In genomic region chr1:160883586-160883985, GRCh38 we compare ENCODE assay signal across 25 cellular contexts. TPM values are rescaled to one million over a fixed set of nuclear protein-coding genes. Genes with fewer than 3 reads are reported as not detected.
DNase-seq lines count a peak whose midpoint lies in the region; ATAC-seq, FAIRE-seq and TF ChIP-seq lines count a peak whose summit lies in the region.
"Had no signal": no experiment of that assay in that cellular context is flagged by ENCODE, and none has a peak within 500 bp of the region (broad histone marks: within the 10 kb centered on the region; RNA-seq: fewer than 3 reads in every experiment).

No MANE protein-coding gene starts in this region.

- H3K79me2 ChIP-seq in smooth muscle cell (ENCODE audit: low read depth): no peaks in the 10 kb centered on the region

- H3K4me3 ChIP-seq in smooth muscle cell (no peak overlapping the region), Peyer's patch (no peak overlapping the region)
- H3K4me3 ChIP-seq: BLaER1 had no signal

- intact Hi-C loops in CD14-positive monocyte (cut with micrococcal nuclease): loop anchor here in 1 of 2 donors (10.0 kb wide), 1 partner anchor 61 kb away; no protein-coding TSS in a partner anchor

- H3K27me3 ChIP-seq in smooth muscle cell (ENCODE audit: low read depth): no peaks in the 10 kb centered on the region
- no peaks in the 10 kb centered on the region for H3K27me3 ChIP-seq in Peyer's patch
- H3K27me3 ChIP-seq: BE2C, BLaER1 had no signal

- no peak overlapping the region for H3K27ac ChIP-seq in smooth muscle cell (ENCODE audit: low read depth)
- no peak overlapping the region for H3K27ac ChIP-seq in Peyer's patch
- H3K27ac ChIP-seq: BLaER1 had no signal

- H3K4me1 Mint-ChIP-seq in CD14-positive monocyte (peaks cover 65% of the 10 kb centered on the region), progenitor cell of endocrine pancreas (ENCODE audit: low read depth) (peaks cover 8% of the 10 kb centered on the region)

- H3K27me3 Mint-ChIP-seq in CD14-positive monocyte (ENCODE audit: low read depth in 3 of 3) (peaks cover 2 to 3% (median 2%) of the 10 kb centered on the region in 3 donors), progenitor cell of endocrine pancreas (no peaks in the 10 kb centered on the region)
- H3K27me3 Mint-ChIP-seq: CD4-positive, alpha-beta T cell had no signal

- H3K4me1 ChIP-seq in smooth muscle cell (ENCODE audit: low read depth) (no peaks in the 10 kb centered on the region), Peyer's patch (no peaks in the 10 kb centered on the region)
- H3K4me1 ChIP-seq: BE2C, BLaER1, Caco-2 had no signal

- H3K9me3 Mint-ChIP-seq in CD14-positive monocyte: peaks cover 0 to 2% (median 0%) of the 10 kb centered on the region in 7 donors
- H3K9me3 Mint-ChIP-seq in progenitor cell of endocrine pancreas (ENCODE audit: low read depth): no peaks in the 10 kb centered on the region
- H3K9me3 Mint-ChIP-seq: CD4-positive, alpha-beta T cell; CD8-positive, alpha-beta T cell had no signal

- H3K36me3 ChIP-seq in smooth muscle cell (ENCODE audit: low read depth) (no peaks in the 10 kb centered on the region), Peyer's patch (no peaks in the 10 kb centered on the region)
- H3K36me3 ChIP-seq: BE2C, BLaER1 had no signal

- H3K4me2 ChIP-seq in smooth muscle cell: no peak overlapping the region
- H3K4me2 ChIP-seq: BLaER1 had no signal

- H3K9ac ChIP-seq in smooth muscle cell (ENCODE audit: low read depth): no peak overlapping the region
- H3K9ac ChIP-seq: BLaER1 had no signal

- DNase-seq in CD14-positive monocyte (ENCODE audit: low spot score): no peak
- no peak for DNase-seq in GM19239 (ENCODE audit: insufficient read length, low spot score)
- peak; percentile 4 for DNase-seq in iPS-NIHi7 (ENCODE audit: extremely low spot score)
- DNase-seq in progenitor cell of endocrine pancreas (ENCODE audit: low spot score, unreplicated experiment): no peak
- DNase-seq in stimulated activated CD4-positive, alpha-beta T cell treated with anti-CD3 and anti-CD28 coated beads, Interleukin-2, amount 100 ng/mL, for 24 hours: no peak
- no peak for DNase-seq in smooth muscle cell (lab: John Stamatoyannopoulos, UW; ENCODE audit: unreplicated experiment)
- DNase-seq in Peyer's patch: no peak
- DNase-seq: 8988T; ACHN; BE2C; C1 segment of cervical spinal cord; Caco-2; Calu3; CD4-positive, alpha-beta T cell; CD8-positive, alpha-beta T cell; DMS79 treated with DMSO at 0.1 percent for 48 hours; GF-D8 had no signal

- H3F3A ChIP-seq in smooth muscle cell (ENCODE audit: low read depth): no peaks in the 10 kb centered on the region

- no peaks in the 10 kb centered on the region for H4K20me1 ChIP-seq in smooth muscle cell (ENCODE audit: low read depth)
- H4K20me1 ChIP-seq: BLaER1 had no signal

- H3K9me3 ChIP-seq in smooth muscle cell (replicated peaks; ENCODE audit: low read depth): no peaks in the 10 kb centered on the region
- no peaks in the 10 kb centered on the region for H3K9me3 ChIP-seq in Peyer's patch
- H3K9me3 ChIP-seq: BE2C, BLaER1, Caco-2 had no signal

- no peaks in the 10 kb centered on the region for H3K36me3 Mint-ChIP-seq in CD14-positive monocyte
- H3K36me3 Mint-ChIP-seq in progenitor cell of endocrine pancreas (ENCODE audit: insufficient read depth): no peaks in the 10 kb centered on the region
- H3K36me3 Mint-ChIP-seq: CD8-positive, alpha-beta T cell had no signal

- H3K27ac Mint-ChIP-seq in CD14-positive monocyte (peak overlapping the region in 6 of 7 donors; percentile 16 to 79 (median 56)), progenitor cell of endocrine pancreas (peak overlapping the region; percentile 0)
- H3K27ac Mint-ChIP-seq: CD4-positive, alpha-beta T cell; CD8-positive, alpha-beta T cell had no signal

- 95% methylated on average over 8 of the region's 8 CpGs for WGBS in smooth muscle cell (ENCODE audit: low lambda C conversion rate)

- no peak overlapping the region for H2AFZ ChIP-seq in smooth muscle cell (ENCODE audit: low read depth)

- no peak for TF ChIP-seq POLR2A in Peyer's patch (IDR thresholded peaks at IDR 0.05)

- H3K4me3 Mint-ChIP-seq in CD14-positive monocyte (no peak overlapping the region), progenitor cell of endocrine pancreas (ENCODE audit: low read depth) (no peak overlapping the region)
- H3K4me3 Mint-ChIP-seq: CD4-positive, alpha-beta T cell; CD8-positive, alpha-beta T cell had no signal

- no peak for ATAC-seq in HG02759 (IDR thresholded peaks at IDR 0.05; ENCODE audit: unreplicated experiment)
- ATAC-seq: CD8-positive, alpha-beta T cell had no signal

- no peak for TF ChIP-seq CTCF in CD14-positive monocyte (IDR thresholded peaks at IDR 0.05)
- TF ChIP-seq CTCF in progenitor cell of endocrine pancreas (IDR thresholded peaks at IDR 0.05; ENCODE audit: unreplicated experiment): no peak
- no peak for TF ChIP-seq CTCF in smooth muscle cell (IDR thresholded peaks at IDR 0.05; ENCODE audit: borderline replicate concordance, insufficient read depth, poor library complexity, severe bottlenecking)
- TF ChIP-seq CTCF in Peyer's patch (IDR thresholded peaks at IDR 0.05): no peak

- FAIRE-seq in GM19239 (lab: Jason Lieb, UNC): peak; percentile 59
- FAIRE-seq: A204.1, D721Med, G401.6, GM12891 had no signal

RNA-seq across cellular contexts. Expression of gene ITLN1, which starts 1.4 kb away (rescaled TPM):
- 1 to 10 TPM; 1.3 to 1.6 TPM for polyA plus RNA-seq in CD14-positive monocyte
- 0.33 TPM in 1 of 2 replicates, not detected in the other for total RNA-seq in progenitor cell of endocrine pancreas
- not detected in 2 replicates for total RNA-seq in smooth muscle cell
- not detected in 2 replicates for polyA plus RNA-seq in smooth muscle cell
- 10 to 100 TPM; 14.4 to 45.0 (median 24.5) TPM for total RNA-seq in Peyer's patch
- total RNA-seq: A673; Caco-2; Calu3; CD4-positive, alpha-beta T cell; CD8-positive, alpha-beta T cell had no signal
- polyA plus RNA-seq: AG04450 had no signal

RNA-seq across cellular contexts. Expression of gene CD244, which starts 20.9 kb away (rescaled TPM):
- 100 to 1,000 TPM; 106 to 116 TPM for polyA plus RNA-seq in CD14-positive monocyte
- not detected in 2 replicates for total RNA-seq in progenitor cell of endocrine pancreas
- 0.99 TPM in 1 of 2 replicates, not detected in the other for total RNA-seq in smooth muscle cell
- not detected in 2 replicates for polyA plus RNA-seq in smooth muscle cell
- total RNA-seq in Peyer's patch: 1 to 10 TPM in 2 of 4 donors, under 1 TPM in 1, not detected in 1; 0.80 to 2.8 (median 1.3) TPM
- total RNA-seq: A673, Calu3 had no signal
- polyA plus RNA-seq: AG04450 had no signal

Comparison
In these comparisons a context has a peak if more than half of its experiments do, and no peak if none do; other contexts are left out.
1. RNA of gene ITLN1, which starts 1.4 kb away (total RNA-seq): 14.4 to 45.0 TPM in Peyer's patch; 0.33 TPM in progenitor cell of endocrine pancreas and not detected in smooth muscle cell; every median in the first group is over 10 times any median in the second.